In the genomic region with DNA sequence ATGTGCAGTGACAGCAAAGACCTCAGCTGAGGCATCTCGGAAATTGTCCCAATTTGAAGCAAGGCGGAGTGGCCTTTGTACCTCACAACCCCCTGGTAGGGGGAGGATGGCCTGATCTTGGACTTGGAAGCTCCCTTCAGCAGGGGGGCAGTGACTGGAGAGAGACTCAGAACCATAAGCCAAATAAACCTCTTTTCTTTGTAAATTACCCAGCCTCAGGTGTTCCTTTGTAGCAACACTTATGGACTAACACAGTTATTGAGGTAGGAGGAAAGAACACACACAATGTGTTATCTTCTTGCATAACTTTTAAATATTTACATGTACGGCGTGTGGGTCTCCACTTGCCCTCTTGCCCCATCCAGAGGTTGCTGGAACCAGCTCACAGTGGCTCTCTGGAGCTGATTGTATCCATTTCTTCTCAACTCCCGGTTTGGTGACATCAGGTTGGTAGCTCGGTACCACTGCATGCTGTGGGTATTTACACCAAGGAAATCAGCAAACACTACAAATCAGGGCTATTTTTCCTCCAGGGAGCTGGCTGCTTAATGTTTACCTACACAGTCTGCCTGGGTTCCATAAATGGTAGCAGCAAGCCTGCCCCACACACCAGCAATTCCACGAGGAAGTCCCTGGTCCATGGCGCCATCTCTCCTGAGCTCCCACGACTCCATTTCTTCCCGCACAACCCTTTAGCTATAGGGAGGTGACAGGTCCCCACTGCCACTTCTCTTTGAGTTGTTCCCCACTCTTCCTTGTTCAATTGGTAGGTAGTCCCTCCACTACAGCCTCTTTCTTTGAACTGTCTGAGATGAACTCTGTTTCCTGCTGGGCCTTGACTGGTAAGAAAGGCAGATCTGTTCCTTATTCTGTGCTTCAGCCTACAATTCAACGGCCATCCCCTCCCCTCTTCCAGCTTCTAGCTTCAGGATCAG, we compare ENCODE assay signal across 21 cellular contexts.
"Had no signal": no experiment of that assay in that cellular context is flagged by ENCODE, and none has a peak within 500 bp of the region (broad histone marks: within the 10 kb centered on the region; RNA-seq: fewer than 3 reads in every experiment).

No MANE protein-coding gene starts in this region.

- H3K27me3 Mint-ChIP-seq: dendritic cell treated with granulocyte-macrophage colony-stimulating factor and Interleukin-4, amounts not matched to agents 40 ng/mL and 50 ng/mL, for 4 days had no signal

- DNase-seq: colonic mucosa; effector CD8-positive, alpha-beta T cell; endodermal cell; foreskin fibroblast; gastrocnemius medialis; heart left ventricle; kidney; left lung; mammary epithelial cell; mesendoderm; midbrain; naive thymus-derived CD4-positive, alpha-beta T cell; nucleus accumbens; sigmoid colon; stimulated activated CD4-positive, alpha-beta T cell treated with anti-CD3 and anti-CD28 coated beads, Interleukin-4, amount 100 ng/mL, for 4 hours; stimulated activated naive CD4-positive, alpha-beta T cell; stimulated activated naive CD8-positive, alpha-beta T cell treated with anti-CD3 and anti-CD28 coated beads, Interleukin-15, amount 100 ng/mL, for 72 hours; transverse colon had no signal

- ATAC-seq: esophagus mucosa; gastrocnemius medialis; heart left ventricle; naive thymus-derived CD4-positive, alpha-beta T cell; stimulated activated naive CD8-positive, alpha-beta T cell treated with anti-CD3 and anti-CD28 coated beads, Interleukin-15, amount 100 ng/mL, for 72 hours had no signal

- H3K27ac Mint-ChIP-seq: dendritic cell treated with granulocyte-macrophage colony-stimulating factor and Interleukin-4, amounts not matched to agents 40 ng/mL and 50 ng/mL, for 4 days; endodermal cell; naive thymus-derived CD4-positive, alpha-beta T cell had no signal

- H3K4me1 Mint-ChIP-seq: endodermal cell; naive thymus-derived CD4-positive, alpha-beta T cell; stimulated activated naive CD8-positive, alpha-beta T cell treated with anti-CD3 and anti-CD28 coated beads, Interleukin-15, amount 100 ng/mL, for 72 hours had no signal

- H3K36me3 Mint-ChIP-seq: naive thymus-derived CD4-positive, alpha-beta T cell had no signal

- H3K4me3 Mint-ChIP-seq: dendritic cell treated with granulocyte-macrophage colony-stimulating factor and Interleukin-4, amounts not matched to agents 40 ng/mL and 50 ng/mL, for 4 days; endodermal cell; naive thymus-derived CD4-positive, alpha-beta T cell; nephron; stimulated activated naive CD8-positive, alpha-beta T cell treated with anti-CD3 and anti-CD28 coated beads, Interleukin-15, amount 100 ng/mL, for 72 hours had no signal

- H3K9me3 Mint-ChIP-seq: dendritic cell treated with granulocyte-macrophage colony-stimulating factor and Interleukin-4, amounts not matched to agents 40 ng/mL and 50 ng/mL, for 4 days; nephron had no signal
